In genomic region chr13:49020940-49021548, GRCh38 we compare ENCODE assay signal across 14 cellular contexts. TPM values are rescaled to one million over a fixed set of nuclear protein-coding genes. Genes with fewer than 3 reads are reported as not detected.
DNase-seq lines count a peak whose midpoint lies in the region; ATAC-seq and TF ChIP-seq lines count a peak whose summit lies in the region.
"Had no signal": no experiment of that assay in that cellular context is flagged by ENCODE, and none has a peak within 500 bp of the region (broad histone marks: within the 10 kb centered on the region; RNA-seq: fewer than 3 reads in every experiment).

No MANE protein-coding gene starts in this region.

- no peak overlapping the region for H3K27ac Mint-ChIP-seq in activated CD4-positive, alpha-beta memory T cell treated with anti-CD3 and anti-CD28 coated beads for 36 hours
- no peak overlapping the region for H3K27ac Mint-ChIP-seq in activated CD4-positive, alpha-beta memory T cell treated with anti-CD3 and anti-CD28 coated beads, Interleukin-2, amount 10 ng/mL, durations not matched to agents 7 days and 5 days
- peak overlapping the region; percentile 60 for H3K27ac Mint-ChIP-seq in stimulated activated naive B cell treated with anti-CD40 and anti-IgM and Interleukin-4, amounts not matched to agents 10 μg/mL and 1 μg/mL and 100 μg/mL, for 72 hours

- ATAC-seq in stimulated activated naive B cell treated with anti-CD40 and anti-IgM and Interleukin-4, amounts not matched to agents 10 μg/mL and 1 μg/mL and 100 μg/mL, for 72 hours (replicated peaks), result no peak
- ATAC-seq in HG02798 (IDR thresholded peaks at IDR 0.05; ENCODE audit: poor library complexity, unreplicated experiment), result no peak
- ATAC-seq: heart right ventricle had no signal

- H3K4me1 Mint-ChIP-seq in activated CD4-positive, alpha-beta memory T cell treated with anti-CD3 and anti-CD28 coated beads for 36 hours (ENCODE audit: low read depth), result peaks cover 23% of the 10 kb centered on the region
- H3K4me1 Mint-ChIP-seq in activated CD4-positive, alpha-beta memory T cell treated with anti-CD3 and anti-CD28 coated beads, Interleukin-2, amount 10 ng/mL, durations not matched to agents 7 days and 5 days, result peaks cover 7% of the 10 kb centered on the region
- H3K4me1 Mint-ChIP-seq in stimulated activated naive B cell treated with anti-CD40 and anti-IgM and Interleukin-4, amounts not matched to agents 10 μg/mL and 1 μg/mL and 100 μg/mL, for 72 hours, result peaks cover 4 to 13% of the 10 kb centered on the region in 2 donors

- no peaks in the 10 kb centered on the region for H3K36me3 ChIP-seq in NT2/D1 (ENCODE audit: insufficient read depth, insufficient read length, low read length)
- H3K36me3 ChIP-seq: ascending aorta had no signal

- peaks cover 18% of the 10 kb centered on the region for H3K36me3 Mint-ChIP-seq in activated CD4-positive, alpha-beta memory T cell treated with anti-CD3 and anti-CD28 coated beads for 36 hours
- peaks cover 27% of the 10 kb centered on the region for H3K36me3 Mint-ChIP-seq in activated CD4-positive, alpha-beta memory T cell treated with anti-CD3 and anti-CD28 coated beads, Interleukin-2, amount 10 ng/mL, durations not matched to agents 7 days and 5 days (ENCODE audit: low read depth)
- H3K36me3 Mint-ChIP-seq in stimulated activated naive B cell treated with anti-CD40 and anti-IgM and Interleukin-4, amounts not matched to agents 10 μg/mL and 1 μg/mL and 100 μg/mL, for 72 hours, result peaks cover 21 to 32% of the 10 kb centered on the region in 2 donors

- no peaks in the 10 kb centered on the region for H3K27me3 ChIP-seq in NT2/D1 (ENCODE audit: insufficient read depth, insufficient read length)
- H3K27me3 ChIP-seq: ascending aorta, heart right ventricle had no signal

- peak overlapping the region; percentile 20 for H3K4me3 Mint-ChIP-seq in activated CD4-positive, alpha-beta memory T cell treated with anti-CD3 and anti-CD28 coated beads for 36 hours
- no peak overlapping the region for H3K4me3 Mint-ChIP-seq in activated CD4-positive, alpha-beta memory T cell treated with anti-CD3 and anti-CD28 coated beads, Interleukin-2, amount 10 ng/mL, durations not matched to agents 7 days and 5 days
- H3K4me3 Mint-ChIP-seq in stimulated activated naive B cell treated with anti-CD40 and anti-IgM and Interleukin-4, amounts not matched to agents 10 μg/mL and 1 μg/mL and 100 μg/mL, for 72 hours, result no peak overlapping the region

- no peaks in the 10 kb centered on the region; the same call in 1 of the 2 replicates for H3K9me3 ChIP-seq in NT2/D1 (ENCODE audit: insufficient read depth, low read length)

- no peak for TF ChIP-seq CTCF in fibroblast of mammary gland (conservative IDR thresholded peaks at IDR 0.05; ENCODE audit: control insufficient read depth, insufficient read depth, low read depth, low read length)

- no peaks in the 10 kb centered on the region for H3K4me1 ChIP-seq in NT2/D1 (ENCODE audit: insufficient read depth, insufficient read length)
- H3K4me1 ChIP-seq: ascending aorta, heart right ventricle had no signal

- DNase-seq in activated CD4-positive, alpha-beta memory T cell treated with anti-CD3 and anti-CD28 coated beads for 36 hours, result no peak
- DNase-seq in activated CD4-positive, alpha-beta memory T cell treated with anti-CD3 and anti-CD28 coated beads, Interleukin-2, amount 10 ng/mL, durations not matched to agents 7 days and 5 days, result no peak
- DNase-seq in NT2/D1 (ENCODE audit: low read depth, low spot score) (peak; percentile 11), fibroblast of mammary gland (ENCODE audit: low read depth) (peak; percentile 59), AG08396 (ENCODE audit: low spot score) (no peak), DMS114 treated with DMSO at 0.1 percent for 48 hours (lab: John Stamatoyannopoulos, UW; ENCODE audit: unreplicated experiment) (no peak)
- DNase-seq in stimulated activated naive B cell treated with anti-CD40 and anti-IgM and Interleukin-4, amounts not matched to agents 10 μg/mL and 1 μg/mL and 100 μg/mL, for 72 hours, result no peak
- DNase-seq: activated T-cell treated with anti-CD3 and anti-CD28 coated beads, Interleukin-2, amount 50 U/mL, for 48 hours; heart right ventricle; NCI-H1436 treated with DMSO at 0.1 percent for 48 hours; NCI-H774 had no signal

- POLR2A ChIA-PET in activated CD4-positive, alpha-beta memory T cell treated with anti-CD3 and anti-CD28 coated beads for 36 hours (lab: Charles Lee), result interaction anchor here (1.7 kb wide), 1 partner anchor 45 kb away, joined by 4 read pairs; the partner anchor contains the start of gene FNDC3A
- POLR2A ChIA-PET in activated CD4-positive, alpha-beta memory T cell treated with anti-CD3 and anti-CD28 coated beads, Interleukin-2, amount 10 ng/mL, durations not matched to agents 7 days and 5 days (lab: Charles Lee), result interaction anchor here (0.8 to 1.4 kb wide), 2 partner anchors 13 to 45 kb away, joined by 3 read pairs; partner anchors contain the start of gene FNDC3A

- no peak overlapping the region for H3K9ac ChIP-seq in NT2/D1 (ENCODE audit: insufficient read length, low read depth)

- H3K27me3 Mint-ChIP-seq in activated CD4-positive, alpha-beta memory T cell treated with anti-CD3 and anti-CD28 coated beads for 36 hours, result no peaks in the 10 kb centered on the region
- H3K27me3 Mint-ChIP-seq in activated CD4-positive, alpha-beta memory T cell treated with anti-CD3 and anti-CD28 coated beads, Interleukin-2, amount 10 ng/mL, durations not matched to agents 7 days and 5 days, result no peaks in the 10 kb centered on the region
- H3K27me3 Mint-ChIP-seq in stimulated activated naive B cell treated with anti-CD40 and anti-IgM and Interleukin-4, amounts not matched to agents 10 μg/mL and 1 μg/mL and 100 μg/mL, for 72 hours, result no peaks in the 10 kb centered on the region

- no peak overlapping the region for H3K4me3 ChIP-seq in NT2/D1 (ENCODE audit: insufficient read length, low read depth)
- H3K4me3 ChIP-seq in fibroblast of mammary gland (ENCODE audit: control insufficient read depth, low read depth, low read length), result no peak overlapping the region
- H3K4me3 ChIP-seq: ascending aorta, heart right ventricle, SK-N-MC had no signal

- intact Hi-C loops in activated CD4-positive, alpha-beta memory T cell treated with anti-CD3 and anti-CD28 coated beads for 36 hours (cut with micrococcal nuclease), result no loop called here

- CTCF ChIA-PET in activated CD4-positive, alpha-beta memory T cell treated with anti-CD3 and anti-CD28 coated beads for 36 hours (lab: Charles Lee), result no interaction called here
- CTCF ChIA-PET in activated CD4-positive, alpha-beta memory T cell treated with anti-CD3 and anti-CD28 coated beads, Interleukin-2, amount 10 ng/mL, durations not matched to agents 7 days and 5 days (lab: Charles Lee), result no interaction called here

- H3K9me3 Mint-ChIP-seq in activated CD4-positive, alpha-beta memory T cell treated with anti-CD3 and anti-CD28 coated beads for 36 hours, result peaks cover 8% of the 10 kb centered on the region
- H3K9me3 Mint-ChIP-seq in activated CD4-positive, alpha-beta memory T cell treated with anti-CD3 and anti-CD28 coated beads, Interleukin-2, amount 10 ng/mL, durations not matched to agents 7 days and 5 days, result peaks cover 13% of the 10 kb centered on the region
- H3K9me3 Mint-ChIP-seq in stimulated activated naive B cell treated with anti-CD40 and anti-IgM and Interleukin-4, amounts not matched to agents 10 μg/mL and 1 μg/mL and 100 μg/mL, for 72 hours, result peaks cover 0 to 7% of the 10 kb centered on the region in 2 donors

RNA-seq across cellular contexts. Expression of gene FNDC3A, which starts 45.3 kb away (rescaled TPM):
- total RNA-seq in activated CD4-positive, alpha-beta memory T cell treated with anti-CD3 and anti-CD28 coated beads for 36 hours, result 10 to 100 TPM; 21.1 to 21.6 TPM
- 10 to 100 TPM; 27.0 to 27.8 TPM for total RNA-seq in activated CD4-positive, alpha-beta memory T cell treated with anti-CD3 and anti-CD28 coated beads, Interleukin-2, amount 10 ng/mL, durations not matched to agents 7 days and 5 days

Comparison
In these comparisons a context has a peak if more than half of its experiments do, and no peak if none do; other contexts are left out.
1. DNase-seq: peak in NT2/D1 (single experiment) and fibroblast of mammary gland (single experiment); none in activated CD4-positive, alpha-beta memory T cell treated with anti-CD3 and anti-CD28 coated beads for 36 hours (single experiment), activated CD4-positive, alpha-beta memory T cell treated with anti-CD3 and anti-CD28 coated beads, Interleukin-2, amount 10 ng/mL, durations not matched to agents 7 days and 5 days (single experiment), stimulated activated naive B cell treated with anti-CD40 and anti-IgM and Interleukin-4, amounts not matched to agents 10 μg/mL and 1 μg/mL and 100 μg/mL, for 72 hours (single experiment), AG08396 (single experiment) and DMS114 treated with DMSO at 0.1 percent for 48 hours (single experiment).